Comparison of ENCODE assay signal across 12 cellular contexts in the genomic region with DNA sequence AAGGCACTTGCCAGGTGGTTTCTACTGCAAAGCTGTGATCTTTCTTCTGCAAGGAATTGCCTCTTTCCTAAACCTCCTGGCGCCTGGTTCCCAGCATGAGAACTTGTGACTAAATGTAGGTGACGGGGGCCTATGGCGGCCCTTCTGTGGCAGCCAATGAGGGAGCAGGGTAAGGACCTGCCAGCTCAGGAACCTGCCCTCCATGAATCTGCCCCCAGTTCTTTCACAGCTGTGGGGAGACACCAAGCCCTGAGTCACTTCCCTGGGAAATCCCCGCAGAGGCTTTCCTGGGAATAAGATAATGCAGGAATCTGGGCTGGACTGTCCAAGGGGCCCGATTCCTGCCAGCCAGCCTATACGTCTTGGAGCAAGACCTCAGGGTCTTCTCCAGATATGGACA. TPM values are rescaled to one million over a fixed set of nuclear protein-coding genes. Genes with fewer than 3 reads are reported as not detected.
DNase-seq lines count a peak whose midpoint lies in the region; ATAC-seq and TF ChIP-seq lines count a peak whose summit lies in the region.
"Had no signal": no experiment of that assay in that cellular context is flagged by ENCODE, and none has a peak within 500 bp of the region (broad histone marks: within the 10 kb centered on the region; RNA-seq: fewer than 3 reads in every experiment).

No MANE protein-coding gene starts in this region.

- no peaks in the 10 kb centered on the region for H3K36me3 Mint-ChIP-seq in HFFc6 (ENCODE audit: low read depth)

- peaks cover 19% of the 10 kb centered on the region for H3K4me1 Mint-ChIP-seq in HFFc6 (ENCODE audit: low read depth)
- H3K4me1 Mint-ChIP-seq: T-helper 17 cell had no signal

- H3K27ac ChIP-seq in ovary, result no peak overlapping the region
- H3K27ac ChIP-seq: adrenal gland, stomach had no signal

- TF ChIP-seq CTCF in HFFc6 (IDR thresholded peaks at IDR 0.05) (no peak), fibroblast of the aortic adventitia (IDR thresholded peaks at IDR 0.05; ENCODE audit: insufficient read depth, low read length) (no peak), ovary (IDR thresholded peaks at IDR 0.05) (no peak)

- H3K36me3 ChIP-seq in ovary, result no peaks in the 10 kb centered on the region
- H3K36me3 ChIP-seq: adrenal gland, stomach had no signal

- DNase-seq in HFFc6, result peak; percentile 52
- peak; percentile 53 to 75 for DNase-seq in SW 1271 (lab: John Stamatoyannopoulos, UW)
- peak; percentile 69 for DNase-seq in fibroblast of the aortic adventitia (ENCODE audit: low read depth)
- DNase-seq in renal cortical epithelial cell (ENCODE audit: low read depth), result peak; percentile 76
- DNase-seq in activated gamma-delta T cell (lab: John Stamatoyannopoulos, UW), result no peak
- DNase-seq in ovary, result no peak
- DNase-seq: NCI-H1436 treated with DMSO at 0.1 percent for 48 hours; stimulated activated CD4-positive, alpha-beta T cell treated with anti-CD3 and anti-CD28 coated beads, Interleukin-4, amount 100 ng/mL, for 24 hours; stomach; T-helper 17 cell had no signal

- H3K4me3 ChIP-seq in fibroblast of the aortic adventitia (ENCODE audit: low read depth, low read length) (no peak overlapping the region), ovary (no peak overlapping the region)
- H3K4me3 ChIP-seq: adrenal gland, stomach had no signal

- no peak overlapping the region for H3K27ac Mint-ChIP-seq in HFFc6
- H3K27ac Mint-ChIP-seq: T-helper 17 cell had no signal

- H3K9me3 Mint-ChIP-seq in HFFc6, result no peaks in the 10 kb centered on the region

- TF ChIP-seq POLR2A in ovary (IDR thresholded peaks at IDR 0.05), result no peak

- 55 to 69% (median 66%) methylated on average over 6 of the region's 6 CpGs for WGBS in ovary, 3 donors

- no peak for ATAC-seq in HG03280 (IDR thresholded peaks at IDR 0.05; ENCODE audit: unreplicated experiment)
- ATAC-seq: T-helper 17 cell had no signal

- H3K27me3 ChIP-seq in ovary, result no peaks in the 10 kb centered on the region
- H3K27me3 ChIP-seq: adrenal gland, stomach had no signal

- no peak overlapping the region for H3K4me3 Mint-ChIP-seq in HFFc6
- H3K4me3 Mint-ChIP-seq: T-helper 17 cell had no signal

- no peak for TF ChIP-seq EP300 in ovary (IDR thresholded peaks at IDR 0.05)

- intact Hi-C loops in ovary (cut with DNase I), result no loop called here

- peaks cover 15% of the 10 kb centered on the region for H3K27me3 Mint-ChIP-seq in HFFc6 (ENCODE audit: insufficient read depth)

- no peaks in the 10 kb centered on the region for H3K9me3 ChIP-seq in ovary
- H3K9me3 ChIP-seq: adrenal gland, stomach had no signal

- H3K4me1 ChIP-seq in ovary (ENCODE audit: insufficient read depth), result peaks cover 2% of the 10 kb centered on the region
- H3K4me1 ChIP-seq: adrenal gland had no signal

RNA-seq across cellular contexts. Expression of gene CTNNA1, which starts 56.7 kb away (rescaled TPM):
- total RNA-seq in HFFc6 (2021; fragmentation: NEBNext Ultra II Directional; extraction: Animal tissue kit (Norgen Biotek cat#: 25700)), result 100 to 1,000 TPM; 282 to 342 (median 292) TPM
- total RNA-seq in fibroblast of the aortic adventitia (ENCODE audit: low replicate concordance) (327 and 497 TPM in 2 replicates), renal cortical epithelial cell (624 and 687 TPM in 2 replicates), ovary (100 to 1,000 TPM; 125 to 278 (median 230) TPM)
- 100 to 1,000 TPM; 127 to 306 TPM for polyA plus RNA-seq in ovary

Comparison
In these comparisons a context has a peak if more than half of its experiments do, and no peak if none do; other contexts are left out.
1. DNase-seq: peak in HFFc6 (single experiment), SW 1271 (2 of 2), fibroblast of the aortic adventitia (single experiment) and renal cortical epithelial cell (single experiment); none in activated gamma-delta T cell (single experiment) and ovary (0 of 5).